ENCODE assay signal across 19 cellular contexts in the genomic region with DNA sequence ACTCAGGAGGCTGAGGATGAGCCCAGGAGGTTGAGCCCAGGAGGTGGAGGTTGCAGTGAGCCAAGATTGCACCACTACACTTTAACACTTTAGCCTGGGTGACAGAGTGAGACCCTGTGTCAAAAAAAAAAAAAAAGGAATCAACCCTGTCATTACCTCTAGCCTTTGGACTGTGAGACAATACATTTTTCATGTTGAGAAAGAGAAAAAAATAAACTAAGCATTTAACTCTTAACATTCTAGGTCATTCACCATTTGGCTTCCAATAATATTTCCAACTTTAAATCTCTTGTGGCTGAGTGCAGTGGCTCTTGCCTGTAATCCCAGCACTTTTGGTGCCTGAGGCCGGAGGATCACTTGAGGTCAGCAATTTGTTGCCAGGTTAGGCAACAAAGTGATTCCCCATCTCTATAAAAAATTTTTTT.
"Had no signal": no experiment of that assay in that cellular context is flagged by ENCODE, and none has a peak within 500 bp of the region (broad histone marks: within the 10 kb centered on the region; RNA-seq: fewer than 3 reads in every experiment).

No MANE protein-coding gene starts in this region.

- H3K27me3 ChIP-seq: MG63 had no signal

- DNase-seq: IMR-90, Karpas-422, KG1, MG63, NCI-H1092, NCI-H1105 treated with DMSO at 0.1 percent for 48 hours, NCI-H1417 treated with DMSO at 0.1 percent for 48 hours, NCI-H146, NCI-H1694 treated with DMSO at 0.1 percent for 48 hours, NCI-H1930, NCI-H2081, NCI-H2107, NCI-H2227 treated with DMSO at 0.1 percent for 48 hours, NCI-H524, NCI-H526 treated with DMSO at 0.1 percent for 48 hours, NCI-H774, RPMI8226, SHP77, SK-N-SH had no signal

- H3K4me3 ChIP-seq: MG63 had no signal

- H3K9ac ChIP-seq: SK-N-SH had no signal

- H3K9me3 ChIP-seq: MG63, SK-N-SH had no signal
